Comparison of ENCODE assay signal across 18 cellular contexts in the genomic region with DNA sequence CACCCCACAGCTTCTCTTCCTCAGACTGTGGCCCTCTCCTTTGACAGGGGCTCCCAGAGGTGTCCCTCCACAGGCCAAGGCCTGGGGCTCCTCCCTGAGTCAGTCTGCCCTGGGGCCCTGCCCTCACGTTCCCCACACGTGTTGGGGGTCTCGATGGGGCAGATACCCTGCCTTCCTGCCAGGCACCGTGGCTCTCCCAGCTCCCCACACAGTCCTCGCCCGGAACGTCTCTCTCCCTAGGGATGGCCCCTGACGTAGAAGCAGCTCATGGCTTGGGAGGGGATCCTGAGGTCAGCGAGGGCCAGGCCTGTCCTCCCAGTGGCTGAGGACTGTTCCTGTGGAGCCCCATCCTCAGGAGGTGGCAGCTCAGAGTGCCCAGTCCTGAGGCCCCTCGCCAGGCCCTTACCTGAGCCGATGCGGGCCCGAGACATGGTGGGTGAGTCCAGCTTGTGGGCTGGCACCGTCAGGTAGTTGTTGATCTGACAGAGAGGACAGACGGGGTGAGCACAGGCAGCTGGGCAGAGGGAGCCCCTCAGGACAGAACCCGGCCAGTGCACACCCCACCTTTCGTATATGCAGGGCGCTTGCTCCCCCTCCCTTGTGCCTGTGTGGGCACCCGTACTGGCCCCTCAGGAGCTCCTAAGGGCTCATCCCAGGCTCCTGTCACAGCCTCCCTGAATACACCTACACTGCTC. TPM values are rescaled to one million over a fixed set of nuclear protein-coding genes. Genes with fewer than 3 reads are reported as not detected.
A peak's percentile ranks its signal among the peaks of the same experiment; 100 is the strongest.
DNase-seq lines count a peak whose midpoint lies in the region; ATAC-seq, FAIRE-seq and TF ChIP-seq lines count a peak whose summit lies in the region.
"Had no signal": no experiment of that assay in that cellular context is flagged by ENCODE, and none has a peak within 500 bp of the region (broad histone marks: within the 10 kb centered on the region; RNA-seq: fewer than 3 reads in every experiment).

No MANE protein-coding gene starts in this region.

- BruUV-seq in HepG2 (replicated peaks; lab: Mats Ljungman, UMichigan) = no TSS peak

- no peak overlapping the region for H2AFZ ChIP-seq in HepG2 (ENCODE audit: low read length)

- H3K9ac ChIP-seq in HepG2 (ENCODE audit: insufficient read depth, low read depth, low read length) (no peak overlapping the region), mesendoderm (ENCODE audit: low read length) (no peak overlapping the region)

- ATAC-seq in HepG2 (no peak), right lobe of liver (no peak), HG03039 (IDR thresholded peaks at IDR 0.05; ENCODE audit: unreplicated experiment) (no peak)
- ATAC-seq: natural killer cell had no signal

- H3K27me3 ChIP-seq in HepG2 (ENCODE audit: control insufficient read depth in 1 of 2, insufficient read depth in 2 of 2, low read length in 2 of 2) (no peaks in the 10 kb centered on the region; a peak in 1 of 5 replicates), right lobe of liver (no peaks in the 10 kb centered on the region), esophagus muscularis mucosa (no peaks in the 10 kb centered on the region), ovary (no peaks in the 10 kb centered on the region), mesendoderm (ENCODE audit: insufficient read depth, low read length, poor library complexity) (no peaks in the 10 kb centered on the region)
- H3K27me3 ChIP-seq: dorsolateral prefrontal cortex had no signal

- no peak overlapping the region for H3K4ac ChIP-seq in mesendoderm (ENCODE audit: low read depth, low read length)

- POLR2A ChIA-PET in HepG2 (lab: Yijun Ruan, JAX) = interaction anchor here (1.6 kb wide), 1 partner anchor 54 kb away, joined by 4 read pairs; a partner anchor contains a TSS

- TF ChIP-seq RAD21 in HepG2 (CRISPR knock-in tag; IDR thresholded peaks at IDR 0.05) = no peak

- H3K36me3 ChIP-seq in HepG2 (replicated peaks in 1 of 2; ENCODE audit: control insufficient read depth in 1 of 2, insufficient read depth in 2 of 2, low read length in 2 of 2) (no peaks in the 10 kb centered on the region), right lobe of liver (peaks cover 0 to 3% (median 0%) of the 10 kb centered on the region in 4 donors), esophagus muscularis mucosa (peaks cover 0 to 46% (median 20%) of the 10 kb centered on the region in 4 donors), ovary (no peaks in the 10 kb centered on the region), mesendoderm (ENCODE audit: control insufficient read depth, insufficient read depth, low read length) (no peaks in the 10 kb centered on the region)

- H3K27ac ChIP-seq in HepG2 (ENCODE audit: extremely low read length, insufficient read depth, low read length) = no peak overlapping the region
- H3K27ac ChIP-seq in right lobe of liver = no peak overlapping the region
- peak overlapping the region; percentile 69 to 76 (median 73) for H3K27ac ChIP-seq in esophagus muscularis mucosa (replicated peaks in 1 of 4)
- H3K27ac ChIP-seq in ovary = peak overlapping the region; percentile 83 to 87
- no peak overlapping the region for H3K27ac ChIP-seq in mesendoderm (ENCODE audit: low read depth, low read length)
- H3K27ac ChIP-seq in caudate nucleus (ENCODE audit: low read depth, low read length) = no peak overlapping the region

- no peak overlapping the region for H2BK15ac ChIP-seq in mesendoderm (replicated peaks; ENCODE audit: low read depth)

- H3K18ac ChIP-seq in mesendoderm (ENCODE audit: low read length) = no peak overlapping the region

- no peak overlapping the region for H2BK120ac ChIP-seq in mesendoderm (ENCODE audit: low read depth, low read length)

- 80% methylated on average over 7 of the region's 19 CpGs for WGBS in HepG2 (ENCODE audit: low lambda C conversion rate)
- no CpG with 5 or more reads among the region's 19 CpGs for WGBS in right lobe of liver (ENCODE audit: insufficient coverage, low coverage, low lambda C conversion rate, missing lambda C conversion rate)
- 87% methylated on average over 15 of the region's 19 CpGs for WGBS in esophagus muscularis mucosa
- 88 to 91% (median 89%) methylated on average over 19 of the region's 19 CpGs for WGBS in ovary, 3 donors
- WGBS in mesendoderm (ENCODE audit: extremely low coverage, insufficient coverage, low lambda C conversion rate) = no CpG with 5 or more reads among the region's 19 CpGs

- in situ Hi-C loops in HepG2 (cut with HindIII; ENCODE audit: extremely low pct_ligation_motif_present, low pct_unique_long_range_greater_than_20kb) = loop anchor here (5.0 kb wide), 1 partner anchor 181 kb away; no protein-coding TSS in a partner anchor

- H3K4me3 ChIP-seq in HepG2 (replicated peaks in 1 of 3; ENCODE audit: insufficient read depth in 1 of 3, low read depth in 2 of 3, low read length in 3 of 3) (no peak overlapping the region), right lobe of liver (no peak overlapping the region), esophagus muscularis mucosa (no peak overlapping the region), ovary (no peak overlapping the region), mesendoderm (ENCODE audit: low read length) (no peak overlapping the region)
- H3K4me3 ChIP-seq: dorsolateral prefrontal cortex had no signal

- no peaks in the 10 kb centered on the region for H3K79me1 ChIP-seq in mesendoderm (ENCODE audit: low read length)

- no peak for TF ChIP-seq CTCF in HepG2 (CRISPR knock-in tag; IDR thresholded peaks at IDR 0.05)
- TF ChIP-seq CTCF in right lobe of liver (IDR thresholded peaks at IDR 0.05) = no peak
- no peak for TF ChIP-seq CTCF in esophagus muscularis mucosa (IDR thresholded peaks at IDR 0.05)
- no peak for TF ChIP-seq CTCF in ovary (IDR thresholded peaks at IDR 0.05)

- H2BK5ac ChIP-seq in mesendoderm (ENCODE audit: low read length) = no peak overlapping the region

- no peak overlapping the region for H4K5ac ChIP-seq in mesendoderm (ENCODE audit: low read length)

- no peaks in the 10 kb centered on the region for H4K20me1 ChIP-seq in HepG2 (ENCODE audit: insufficient read depth, low read length)

- no peak for FAIRE-seq in HepG2 (lab: Jason Lieb, UNC)

- no peak overlapping the region for H2AK5ac ChIP-seq in mesendoderm (ENCODE audit: low read length)

- intact Hi-C loops in HepG2 (cut with micrococcal nuclease; ENCODE audit: unreplicated experiment) = loop anchor here (5.0 kb wide), 1 partner anchor 96 kb away; no protein-coding TSS in a partner anchor
- intact Hi-C loops in right lobe of liver (cut with DNase I) = loop anchor here (5.0 to 10.0 kb wide), 4 partner anchors 54 to 186 kb away; a partner anchor contains a TSS
- intact Hi-C loops in esophagus muscularis mucosa (cut with DNase I) = loop anchor here (5.0 kb wide), 2 partner anchors 51 to 96 kb away; no protein-coding TSS in a partner anchor
- intact Hi-C loops in ovary (cut with DNase I) = loop anchor here (5.0 to 10.0 kb wide), 3 partner anchors 96 to 294 kb away; a partner anchor contains a TSS

- DNase-seq in HepG2 (ENCODE audit: low spot score) (no peak), right lobe of liver (no peak), esophagus muscularis mucosa (ENCODE audit: extremely low spot score) (no peak), ovary (peak in 2 of 5 donors; percentile 33 to 55), mesendoderm (no peak), caudate nucleus (lab: John Stamatoyannopoulos, UW) (no peak)
- DNase-seq in NK-92 treated with Interleukin-12 subunit alpha and Interleukin-12 subunit beta, amount 100 ng/mL, for 24 hours (lab: John Stamatoyannopoulos, UW) = no peak
- DNase-seq: activated gamma-delta T cell; dorsolateral prefrontal cortex; GDM1; H9; natural killer cell; NCI-H774; retina; stimulated activated CD8-positive, alpha-beta memory T cell treated with anti-CD3 and anti-CD28 coated beads, Interleukin-4, amount 100 ng/mL, for 48 hours; T-helper 1 cell; WERI-Rb-1 had no signal

- H3K79me2 ChIP-seq in HepG2 (ENCODE audit: insufficient read depth, low read length) = no peaks in the 10 kb centered on the region
- no peaks in the 10 kb centered on the region for H3K79me2 ChIP-seq in mesendoderm (ENCODE audit: control insufficient read depth, insufficient read depth, low read length)

- H3K4me2 ChIP-seq in HepG2 (ENCODE audit: low read depth, low read length) (no peak overlapping the region), mesendoderm (ENCODE audit: low read length) (no peak overlapping the region)

- H3K23ac ChIP-seq in mesendoderm (ENCODE audit: low read length) = no peak overlapping the region

- H3K56ac ChIP-seq in mesendoderm (ENCODE audit: low read length) = no peak overlapping the region

- no peaks in the 10 kb centered on the region for H3K9me3 ChIP-seq in HepG2 (ENCODE audit: low read length)
- H3K9me3 ChIP-seq in right lobe of liver = no peaks in the 10 kb centered on the region
- no peaks in the 10 kb centered on the region for H3K9me3 ChIP-seq in esophagus muscularis mucosa
- no peaks in the 10 kb centered on the region for H3K9me3 ChIP-seq in ovary

- TF ChIP-seq POLR2A in HepG2 (IDR thresholded peaks at IDR 0.05; ENCODE audit: insufficient read depth in 1 of 2, low read depth in 2 of 2, low read length in 2 of 2) = no peak
- TF ChIP-seq POLR2A in right lobe of liver (IDR thresholded peaks at IDR 0.05) = no peak
- no peak for TF ChIP-seq POLR2A in esophagus muscularis mucosa (IDR thresholded peaks at IDR 0.05; ENCODE audit: low read depth)
- TF ChIP-seq POLR2A in ovary (IDR thresholded peaks at IDR 0.05) = no peak

- TF ChIP-seq EP300 in HepG2 (IDR thresholded peaks at IDR 0.05; ENCODE audit: low read depth in 2 of 2, low read length in 2 of 2) (no peak), HepG2 (CRISPR knock-in tag; IDR thresholded peaks at IDR 0.05; ENCODE audit: borderline replicate concordance) (no peak), esophagus muscularis mucosa (IDR thresholded peaks at IDR 0.05) (no peak), ovary (IDR thresholded peaks at IDR 0.05) (no peak)

- CTCF ChIA-PET in HepG2 (lab: Yijun Ruan, JAX; ENCODE audit: low intra/inter-chr PET ratio, low total read pairs) = no interaction called here

- peaks cover 29% of the 10 kb centered on the region for H3K4me1 ChIP-seq in HepG2 (ENCODE audit: insufficient read depth, low read length)
- H3K4me1 ChIP-seq in right lobe of liver = peaks cover 0 to 6% (median 0%) of the 10 kb centered on the region in 4 donors
- peaks cover 31 to 37% (median 35%) of the 10 kb centered on the region in 4 donors for H3K4me1 ChIP-seq in esophagus muscularis mucosa
- H3K4me1 ChIP-seq in ovary (ENCODE audit: insufficient read depth) = peaks cover 4% of the 10 kb centered on the region
- no peaks in the 10 kb centered on the region for H3K4me1 ChIP-seq in mesendoderm (ENCODE audit: control insufficient read depth, low read depth, low read length)

- no peak overlapping the region for H4K8ac ChIP-seq in mesendoderm (ENCODE audit: low read depth, low read length)

RNA-seq across cellular contexts. Expression of a gene that starts 54.0 kb away (rescaled TPM):
- 2.7 and 2.9 TPM in 2 replicates for total RNA-seq in HepG2 (2016; rRNA removed; fragmentation: Illumina TruSeq; extraction: Trizol)
- total RNA-seq in HepG2 (2016; cell fraction: cytosol; rRNA removed; fragmentation: Illumina TruSeq; extraction: Trizol; ENCODE audit: low read depth) = 1.8 and 2.1 TPM in 2 replicates
- 1.6 and 2.5 TPM in 2 replicates for total RNA-seq in HepG2 (2016; cell fraction: insoluble cytoplasmic fraction; rRNA removed; fragmentation: Illumina TruSeq; extraction: Trizol)
- total RNA-seq in HepG2 (2016; cell fraction: membrane; rRNA removed; fragmentation: Illumina TruSeq; extraction: Trizol) = 3.1 and 3.8 TPM in 2 replicates
- 3.9 and 5.2 TPM in 2 replicates for total RNA-seq in HepG2 (2016; cell fraction: nucleus; rRNA removed; fragmentation: Illumina TruSeq; extraction: Trizol)
- 1.4 and 1.7 TPM in 2 replicates for polyA plus RNA-seq in HepG2 (2011; rRNA removed)
- 1.0 and 2.7 TPM in 2 replicates for polyA plus RNA-seq in HepG2 (2011; cell fraction: cytosol; rRNA removed)
- polyA plus RNA-seq in HepG2 (2011; cell fraction: nucleus; rRNA removed) = 5.0 and 5.3 TPM in 2 replicates
- polyA plus RNA-seq in HepG2 (2012) = 4.8 and 6.7 TPM in 2 replicates
- polyA plus RNA-seq in HepG2 (2016; cell fraction: cytosol; fragmentation: Illumina TruSeq; extraction: Trizol; ENCODE audit: low read depth) = 0.97 and 1.3 TPM in 2 replicates
- polyA plus RNA-seq in HepG2 (2016; cell fraction: insoluble cytoplasmic fraction; fragmentation: Illumina TruSeq; extraction: Trizol; ENCODE audit: low read depth) = 2.6 and 5.0 TPM in 2 replicates
- 2.2 and 2.7 TPM in 2 replicates for polyA plus RNA-seq in HepG2 (2016; cell fraction: membrane; fragmentation: Illumina TruSeq; extraction: Trizol; ENCODE audit: low read depth)
- 11.1 and 12.2 TPM in 2 replicates for polyA plus RNA-seq in HepG2 (2016; cell fraction: nucleus; fragmentation: Illumina TruSeq; extraction: Trizol; ENCODE audit: insufficient read depth, low read depth)
- 5.1 and 11.1 TPM in 2 replicates for polyA minus RNA-seq in HepG2 (2011; rRNA and poly(A)+ RNA removed; ENCODE audit: low replicate concordance)
- 1.7 and 4.4 TPM in 2 replicates for polyA minus RNA-seq in HepG2 (2011; cell fraction: cytosol; rRNA and poly(A)+ RNA removed)
- polyA minus RNA-seq in HepG2 (2011; cell fraction: nucleus; rRNA and poly(A)+ RNA removed) = 3.1 and 3.2 TPM in 2 replicates
- total RNA-seq in right lobe of liver = 1 to 10 TPM; 1.7 to 4.3 (median 3.0) TPM
- 10 to 100 TPM in 3 of 4 donors, 1 to 10 TPM in 1; 8.3 to 29.2 (median 11.4) TPM for total RNA-seq in esophagus muscularis mucosa
- total RNA-seq in ovary = 10 to 100 TPM in 5 of 7 donors, 1 to 10 TPM in 2; 8.6 to 33.7 (median 14.8) TPM
- 10 to 100 TPM; 10.6 to 22.0 TPM for polyA plus RNA-seq in ovary
- 22.3 TPM for polyA plus RNA-seq in mesendoderm (2013, experiment 1 of 2)
- polyA plus RNA-seq in mesendoderm (2013, experiment 2 of 2) = 22.0 TPM

Comparison
In these comparisons a context has a peak if more than half of its experiments do, and no peak if none do; other contexts are left out.
1. H3K27ac ChIP-seq: peak in esophagus muscularis mucosa (4 of 4) and ovary (2 of 2); none in HepG2 (single experiment), right lobe of liver (0 of 3), mesendoderm (single experiment) and caudate nucleus (single experiment).